In genomic region chr16:4377573-4378146, GRCh38 we compare ENCODE assay signal across 1 cellular context.
TF ChIP-seq lines count a peak whose summit lies in the region.

No MANE protein-coding gene starts in this region.

TF ChIP-seq in HCT116, 20 proteins besides CTCF, POLR2A, EP300 and RAD21:
- no peak for TF ChIP-seq ZBTB33 (IDR thresholded peaks at IDR 0.05; ENCODE audit: extremely low read depth, insufficient replicate concordance, low read length)
- no peak for TF ChIP-seq EGR1 (IDR thresholded peaks at IDR 0.05; ENCODE audit: low read depth)
- TF ChIP-seq, protein P1, sequence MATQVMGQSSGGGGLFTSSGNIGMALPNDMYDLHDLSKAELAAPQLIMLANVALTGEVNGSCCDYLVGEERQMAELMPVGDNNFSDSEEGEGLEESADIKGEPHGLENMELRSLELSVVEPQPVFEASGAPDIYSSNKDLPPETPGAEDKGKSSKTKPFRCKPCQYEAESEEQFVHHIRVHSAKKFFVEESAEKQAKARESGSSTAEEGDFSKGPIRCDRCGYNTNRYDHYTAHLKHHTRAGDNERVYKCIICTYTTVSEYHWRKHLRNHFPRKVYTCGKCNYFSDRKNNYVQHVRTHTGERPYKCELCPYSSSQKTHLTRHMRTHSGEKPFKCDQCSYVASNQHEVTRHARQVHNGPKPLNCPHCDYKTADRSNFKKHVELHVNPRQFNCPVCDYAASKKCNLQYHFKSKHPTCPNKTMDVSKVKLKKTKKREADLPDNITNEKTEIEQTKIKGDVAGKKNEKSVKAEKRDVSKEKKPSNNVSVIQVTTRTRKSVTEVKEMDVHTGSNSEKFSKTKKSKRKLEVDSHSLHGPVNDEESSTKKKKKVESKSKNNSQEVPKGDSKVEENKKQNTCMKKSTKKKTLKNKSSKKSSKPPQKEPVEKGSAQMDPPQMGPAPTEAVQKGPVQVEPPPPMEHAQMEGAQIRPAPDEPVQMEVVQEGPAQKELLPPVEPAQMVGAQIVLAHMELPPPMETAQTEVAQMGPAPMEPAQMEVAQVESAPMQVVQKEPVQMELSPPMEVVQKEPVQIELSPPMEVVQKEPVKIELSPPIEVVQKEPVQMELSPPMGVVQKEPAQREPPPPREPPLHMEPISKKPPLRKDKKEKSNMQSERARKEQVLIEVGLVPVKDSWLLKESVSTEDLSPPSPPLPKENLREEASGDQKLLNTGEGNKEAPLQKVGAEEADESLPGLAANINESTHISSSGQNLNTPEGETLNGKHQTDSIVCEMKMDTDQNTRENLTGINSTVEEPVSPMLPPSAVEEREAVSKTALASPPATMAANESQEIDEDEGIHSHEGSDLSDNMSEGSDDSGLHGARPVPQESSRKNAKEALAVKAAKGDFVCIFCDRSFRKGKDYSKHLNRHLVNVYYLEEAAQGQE (IDR thresholded peaks at IDR 0.05; ENCODE audit: low read depth): no peak
- TF ChIP-seq CBX3 (IDR thresholded peaks at IDR 0.05; ENCODE audit: low read depth): no peak
- no peak for TF ChIP-seq ATF3 (IDR thresholded peaks at IDR 0.05)
- TF ChIP-seq, protein P2, sequence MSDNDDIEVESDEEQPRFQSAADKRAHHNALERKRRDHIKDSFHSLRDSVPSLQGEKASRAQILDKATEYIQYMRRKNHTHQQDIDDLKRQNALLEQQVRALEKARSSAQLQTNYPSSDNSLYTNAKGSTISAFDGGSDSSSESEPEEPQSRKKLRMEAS (IDR thresholded peaks at IDR 0.05): no peak
- no peak for TF ChIP-seq SIN3A (IDR thresholded peaks at IDR 0.05; ENCODE audit: low read depth)
- TF ChIP-seq ZFX (IDR thresholded peaks at IDR 0.05): no peak
- TF ChIP-seq SP1 (IDR thresholded peaks at IDR 0.05; ENCODE audit: low read depth): no peak
- TF ChIP-seq ELF1 (IDR thresholded peaks at IDR 0.05; ENCODE audit: borderline replicate concordance, low read depth): no peak
- no peak for TF ChIP-seq POLR2AphosphoS5 (IDR thresholded peaks at IDR 0.05; ENCODE audit: low read depth, low read length)
- no peak for TF ChIP-seq TCF7L2 (IDR thresholded peaks at IDR 0.05; ENCODE audit: borderline replicate concordance, extremely low read depth, insufficient read depth, insufficient read length)
- TF ChIP-seq CEBPB (IDR thresholded peaks at IDR 0.05; ENCODE audit: low read depth): no peak
- no peak for TF ChIP-seq JUND (IDR thresholded peaks at IDR 0.05)
- TF ChIP-seq EZH2 (IDR thresholded peaks at IDR 0.05): no peak
- no peak for TF ChIP-seq EZH2phosphoT487 (IDR thresholded peaks at IDR 0.05; ENCODE audit: borderline replicate concordance)
- TF ChIP-seq YY1 (IDR thresholded peaks at IDR 0.05; ENCODE audit: extremely low read depth, insufficient replicate concordance, low read depth, low read length): no peak
- TF ChIP-seq ZNF274 (IDR thresholded peaks at IDR 0.05; ENCODE audit: low read depth, low read length): no peak
- TF ChIP-seq SRF (IDR thresholded peaks at IDR 0.05; ENCODE audit: low read depth): no peak
- no peak for TF ChIP-seq FOSL1 (IDR thresholded peaks at IDR 0.05; ENCODE audit: low read depth)
